In the genomic region with DNA sequence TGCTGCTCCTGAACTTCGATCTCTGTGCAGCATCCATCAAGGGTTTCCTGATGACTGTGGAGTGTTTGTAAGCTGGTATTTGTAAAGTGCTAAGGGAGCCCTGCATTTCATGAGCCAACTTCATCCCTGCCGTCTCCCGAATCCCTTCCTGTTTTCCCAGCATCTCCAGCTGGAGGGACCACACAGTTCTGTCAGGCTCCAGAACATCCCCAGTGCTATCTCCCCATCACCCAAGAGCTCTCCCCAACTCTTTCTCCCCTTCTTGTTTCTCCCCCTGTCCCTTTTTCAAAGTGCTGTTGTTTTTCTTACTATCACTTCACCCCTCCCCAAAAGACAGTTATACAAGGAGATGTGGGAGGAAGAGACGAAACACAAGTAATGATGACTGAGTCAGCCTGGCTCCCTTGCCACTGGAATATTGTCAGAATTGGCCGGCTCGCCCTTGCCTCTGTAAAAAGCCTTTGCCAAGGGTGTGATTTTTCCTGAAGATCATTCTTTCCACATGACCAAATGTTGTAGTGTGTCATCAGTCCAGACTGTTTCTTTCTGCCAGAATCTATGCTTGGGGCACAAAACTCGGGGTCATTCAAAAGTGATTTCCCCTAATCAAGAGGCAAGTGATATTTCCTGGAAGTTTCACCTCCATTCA, we compare ENCODE assay signal across 11 cellular contexts. TPM values are rescaled to one million over a fixed set of nuclear protein-coding genes. Genes with fewer than 3 reads are reported as not detected.
DNase-seq lines count a peak whose midpoint lies in the region; ATAC-seq, FAIRE-seq and TF ChIP-seq lines count a peak whose summit lies in the region.
"Had no signal": no experiment of that assay in that cellular context is flagged by ENCODE, and none has a peak within 500 bp of the region (broad histone marks: within the 10 kb centered on the region; RNA-seq: fewer than 3 reads in every experiment).

No MANE protein-coding gene starts in this region.

- H3K36me3 ChIP-seq in GM23248 (ENCODE audit: low read depth), result no peaks in the 10 kb centered on the region

- H3K4me1 ChIP-seq in GM23248 (ENCODE audit: insufficient read depth), result peaks cover 18% of the 10 kb centered on the region

- H3K27ac ChIP-seq in GM23248, result peak overlapping the region; percentile 87
- H3K27ac ChIP-seq: SK-N-MC had no signal

- FAIRE-seq in HTR-8/SVneo (lab: Jason Lieb, UNC), result no peak

- peak overlapping the region; percentile 68 for H3K9ac ChIP-seq in GM23248

- intact Hi-C loops in Calu3 (cut with micrococcal nuclease; ENCODE audit: unreplicated experiment), result no loop called here

- H3K27me3 Mint-ChIP-seq in immature natural killer cell (ENCODE audit: low read depth in 3 of 3), result peaks cover 39 to 44% (median 41%) of the 10 kb centered on the region in 3 donors
- H3K27me3 Mint-ChIP-seq in Calu3 (ENCODE audit: unreplicated experiment), result peaks cover 14% of the 10 kb centered on the region

- H3K9me3 ChIP-seq in GM23248 (ENCODE audit: low read depth), result no peaks in the 10 kb centered on the region

- H3K79me2 ChIP-seq in GM23248 (ENCODE audit: insufficient read depth), result peaks cover 19% of the 10 kb centered on the region

- no peaks in the 10 kb centered on the region for H3K9me3 Mint-ChIP-seq in immature natural killer cell
- H3K9me3 Mint-ChIP-seq in Calu3 (ENCODE audit: low read depth, unreplicated experiment), result no peaks in the 10 kb centered on the region

- peaks cover 7 to 20% (median 18%) of the 10 kb centered on the region in 3 donors for H3K36me3 Mint-ChIP-seq in immature natural killer cell
- peaks cover 33% of the 10 kb centered on the region for H3K36me3 Mint-ChIP-seq in Calu3 (ENCODE audit: insufficient read depth, unreplicated experiment)

- peaks cover 73 to 79% of the 10 kb centered on the region in 2 donors for H3K4me1 Mint-ChIP-seq in immature natural killer cell
- H3K4me1 Mint-ChIP-seq in Calu3 (ENCODE audit: low read depth, unreplicated experiment), result peaks cover 5% of the 10 kb centered on the region

- no TSS peak for BruUV-seq in Calu3 (replicated peaks; lab: Mats Ljungman, UMichigan)

- CTCF ChIA-PET in Calu3 (lab: Charles Lee), result interaction anchor here (0.6 kb wide), 2 partner anchors 426 to 1791 kb away, joined by 3 to 4 read pairs; no protein-coding TSS in a partner anchor

- H3K4me3 Mint-ChIP-seq in immature natural killer cell (peak overlapping the region; percentile 91 to 100 (median 96)), Calu3 (ENCODE audit: low read depth, unreplicated experiment) (no peak overlapping the region)

- H3K27ac Mint-ChIP-seq in immature natural killer cell, result peak overlapping the region; percentile 97 to 100 (median 100)
- H3K27ac Mint-ChIP-seq in Calu3 (ENCODE audit: unreplicated experiment), result no peak overlapping the region

- ATAC-seq in HG02981 (IDR thresholded peaks at IDR 0.05; ENCODE audit: unreplicated experiment), result no peak
- no peak for ATAC-seq in HG02642 (IDR thresholded peaks at IDR 0.05; ENCODE audit: poor library complexity, unreplicated experiment)

- H3F3A ChIP-seq in GM23248 (ENCODE audit: insufficient read depth), result peaks cover 26% of the 10 kb centered on the region

- no peaks in the 10 kb centered on the region for H3K27me3 ChIP-seq in GM23248 (replicated peaks; ENCODE audit: insufficient read depth)

- DNase-seq in GM23248 (peak; percentile 97), astrocyte of the cerebellum (ENCODE audit: low read depth) (peak; percentile 56), immature natural killer cell (peak in 1 of 3 donors; percentile 36), stromal cell of bone marrow (ENCODE audit: low read depth) (peak; percentile 95), HTR-8/SVneo (ENCODE audit: insufficient read length, low spot score) (no peak), Calu3 (no peak)
- DNase-seq: stimulated activated CD4-positive, alpha-beta T cell treated with anti-CD3 and anti-CD28 coated beads, Interleukin-2, amount 100 ng/mL, for 24 hours had no signal

- in situ Hi-C loops in GM23248 (cut with MboI) (no loop called here), astrocyte of the cerebellum (cut with HindIII; ENCODE audit: low sequenced_read_pairs) (no loop called here)

- TF ChIP-seq CTCF in astrocyte of the cerebellum (IDR thresholded peaks at IDR 0.05; ENCODE audit: low read depth, low read length, missing control alignments) (no peak), Calu3 (IDR thresholded peaks at IDR 0.05; ENCODE audit: unreplicated experiment) (no peak)

- peak overlapping the region; percentile 36 for H3K4me3 ChIP-seq in GM23248
- H3K4me3 ChIP-seq in astrocyte of the cerebellum (ENCODE audit: low read depth, low read length), result no peak overlapping the region
- H3K4me3 ChIP-seq: SK-N-MC had no signal

- WGBS in GM23248 (ENCODE audit: low coverage in 1 of 2, low lambda C conversion rate in 2 of 2, missing lambda C conversion rate in 2 of 2), 2 experiments, result 2 to 3% methylated on average over 7 of the region's 7 CpGs

- H4K20me1 ChIP-seq in GM23248 (ENCODE audit: insufficient read depth), result no peaks in the 10 kb centered on the region

- H3K4me2 ChIP-seq in GM23248 (ENCODE audit: unreplicated experiment), result peak overlapping the region; percentile 76

- H3K9me2 ChIP-seq in GM23248 (ENCODE audit: insufficient read depth), result no peaks in the 10 kb centered on the region

- H2AFZ ChIP-seq in GM23248, result peak overlapping the region; percentile 44

RNA-seq across cellular contexts. Expression of a gene that starts 2.7 kb away (rescaled TPM):
- 49.9 and 56.3 TPM in 2 replicates for total RNA-seq in GM23248 (2014; rRNA removed; shearing (Covaris generic))
- 53.1 and 56.1 TPM in 2 replicates for polyA plus RNA-seq in GM23248 (2016; fragmentation: Nextera tagmentation; extraction: Ambion mirVana)
- polyA plus RNA-seq in immature natural killer cell, result 1,000 to 10,000 TPM in 1 of 3 donors, 100 to 1,000 TPM in 2; 686 to 1,063 (median 771) TPM
- 51.0 and 57.8 TPM in 2 replicates for total RNA-seq in Calu3 (2022)

RNA-seq across cellular contexts. Expression of a gene that starts 31.2 kb away (rescaled TPM):
- not detected in 2 replicates for total RNA-seq in GM23248 (2014; rRNA removed; shearing (Covaris generic))
- polyA plus RNA-seq in GM23248 (2016; fragmentation: Nextera tagmentation; extraction: Ambion mirVana), result not detected in 2 replicates
- polyA plus RNA-seq in immature natural killer cell, result not detected
- total RNA-seq in Calu3 (2022), result not detected in 2 replicates
- total RNA-seq: liver had no signal
- polyA plus RNA-seq: liver had no signal

RNA-seq across cellular contexts. Expression of a gene that starts 49.5 kb away (rescaled TPM):
- total RNA-seq in GM23248 (2014; rRNA removed; shearing (Covaris generic)), result not detected in 2 replicates
- not detected in 2 replicates for polyA plus RNA-seq in GM23248 (2016; fragmentation: Nextera tagmentation; extraction: Ambion mirVana)
- polyA plus RNA-seq in immature natural killer cell, result not detected
- not detected in 2 replicates for total RNA-seq in Calu3 (2022)
- total RNA-seq: liver had no signal
- polyA plus RNA-seq: liver had no signal

Comparison
In these comparisons a context has a peak if more than half of its experiments do, and no peak if none do; other contexts are left out.
1. DNase-seq: peak in GM23248 (single experiment), astrocyte of the cerebellum (single experiment) and stromal cell of bone marrow (single experiment); none in HTR-8/SVneo (single experiment) and Calu3 (single experiment).